In genomic region chr6:150008588-150008987, GRCh38 we compare ENCODE assay signal across 15 cellular contexts. TPM values are rescaled to one million over a fixed set of nuclear protein-coding genes. Genes with fewer than 3 reads are reported as not detected.
A peak's percentile ranks its signal among the peaks of the same experiment; 100 is the strongest.
DNase-seq lines count a peak whose midpoint lies in the region.
"Had no signal": no experiment of that assay in that cellular context is flagged by ENCODE, and none has a peak within 500 bp of the region (broad histone marks: within the 10 kb centered on the region; RNA-seq: fewer than 3 reads in every experiment).

No MANE protein-coding gene starts in this region.

- H4K8ac ChIP-seq in trophoblast cell (ENCODE audit: low read depth, low read length) (no peak overlapping the region), mesenchymal stem cell (ENCODE audit: low read length) (no peak overlapping the region)

- peak; percentile 75 for DNase-seq in activated CD4-positive, alpha-beta T cell treated with anti-CD3 and anti-CD28 coated beads for 48 hours
- DNase-seq in activated CD4-positive, alpha-beta T cell treated with anti-CD3 and anti-CD28 coated beads, Interleukin-2, amount 50 U/mL, for 1 hour = no peak
- DNase-seq in HPDE6-E6E7 (ENCODE audit: extremely low spot score) = peak; percentile 45
- peak; percentile 46 for DNase-seq in activated CD8-positive, alpha-beta memory T cell treated with anti-CD3 and anti-CD28 coated beads, Interleukin-2, amount 50 U/mL, for 4 hours
- DNase-seq in trophoblast cell = peak; percentile 30 to 47
- DNase-seq in CD1c-positive myeloid dendritic cell (ENCODE audit: extremely low spot score) = no peak
- DNase-seq in mesenchymal stem cell = no peak
- no peak for DNase-seq in iPS-NIHi11 (ENCODE audit: low spot score)
- DNase-seq: amniotic stem cell, DMS 273 treated with DMSO at 0.1 percent for 48 hours, KG1, NCI-H2081 treated with DMSO at 0.1 percent for 48 hours, T-helper 1 cell had no signal

- H3K14ac ChIP-seq in trophoblast cell (ENCODE audit: low read length) = no peak overlapping the region
- no peak overlapping the region for H3K14ac ChIP-seq in mesenchymal stem cell (ENCODE audit: low read length in 2 of 2)

- H3K4me3 ChIP-seq in trophoblast cell (ENCODE audit: low read depth, low read length) (no peak overlapping the region), mesenchymal stem cell (ENCODE audit: insufficient read depth in 1 of 2, low read depth in 1 of 2, low read length in 2 of 2) (no peak overlapping the region)
- H3K4me3 ChIP-seq: smooth muscle cell, vagina had no signal

- H3K9me3 ChIP-seq in trophoblast cell (ENCODE audit: insufficient read depth, low read depth, low read length) (peaks cover 9% of the 10 kb centered on the region), mesenchymal stem cell (ENCODE audit: control insufficient read depth, low read length) (no peaks in the 10 kb centered on the region)
- H3K9me3 ChIP-seq: vagina had no signal

- no peak overlapping the region for H3K27ac ChIP-seq in trophoblast cell (ENCODE audit: low read depth, low read length)
- no peak overlapping the region for H3K27ac ChIP-seq in mesenchymal stem cell (ENCODE audit: low read length, poor library complexity, severe bottlenecking)
- H3K27ac ChIP-seq: vagina had no signal

- no peak overlapping the region for H2BK15ac ChIP-seq in mesenchymal stem cell (ENCODE audit: low read depth, poor library complexity, severe bottlenecking)

- no peak overlapping the region for H3K4me2 ChIP-seq in trophoblast cell (ENCODE audit: low read length)
- H3K4me2 ChIP-seq in mesenchymal stem cell (ENCODE audit: low read length, poor library complexity, severe bottlenecking) = no peak overlapping the region
- H3K4me2 ChIP-seq: smooth muscle cell had no signal

- H3K18ac ChIP-seq in trophoblast cell (ENCODE audit: low read length) (no peak overlapping the region), mesenchymal stem cell (ENCODE audit: low read depth in 1 of 2, low read length in 2 of 2) (no peak overlapping the region)

- H4K91ac ChIP-seq in trophoblast cell (ENCODE audit: low read depth, low read length) (no peak overlapping the region), mesenchymal stem cell (ENCODE audit: low read length) (no peak overlapping the region)

- WGBS in trophoblast cell (ENCODE audit: extremely low coverage, insufficient coverage, insufficient read length) = no CpG with 5 or more reads among the region's 9 CpGs
- 50% methylated on average over 9 of the region's 9 CpGs for WGBS in mesenchymal stem cell

- no peak overlapping the region for H4K12ac ChIP-seq in trophoblast cell (ENCODE audit: low read depth, low read length)

- H3K79me2 ChIP-seq in trophoblast cell (ENCODE audit: control insufficient read depth, insufficient read depth, low read length, poor library complexity) = no peaks in the 10 kb centered on the region

- H2AK5ac ChIP-seq in trophoblast cell (ENCODE audit: low read length) (no peak overlapping the region), mesenchymal stem cell (ENCODE audit: low read length, severe bottlenecking) (no peak overlapping the region)

- H2BK120ac ChIP-seq in trophoblast cell (ENCODE audit: insufficient read depth, low read length, poor library complexity) = no peak overlapping the region
- no peak overlapping the region for H2BK120ac ChIP-seq in mesenchymal stem cell (ENCODE audit: low read depth, low read length)

- no peak overlapping the region for H2BK5ac ChIP-seq in trophoblast cell (ENCODE audit: low read depth, low read length, poor library complexity)
- no peak overlapping the region for H2BK5ac ChIP-seq in mesenchymal stem cell (ENCODE audit: low read depth, low read length, poor library complexity, severe bottlenecking)

- H2BK12ac ChIP-seq in trophoblast cell (ENCODE audit: low read length) (no peak overlapping the region), mesenchymal stem cell (ENCODE audit: low read length in 2 of 2) (no peak overlapping the region)

- H3K27me3 ChIP-seq in trophoblast cell (ENCODE audit: insufficient read depth, low read length) = peaks cover 18% of the 10 kb centered on the region
- peaks cover 40 to 78% of the 10 kb centered on the region in 2 experiments for H3K27me3 ChIP-seq in mesenchymal stem cell (ENCODE audit: control insufficient read depth in 1 of 2, insufficient read depth in 1 of 2, low read length in 2 of 2)

- H3K4ac ChIP-seq in trophoblast cell (ENCODE audit: low read depth, low read length) = no peak overlapping the region
- no peak overlapping the region for H3K4ac ChIP-seq in mesenchymal stem cell (ENCODE audit: low read depth in 1 of 2, low read length in 2 of 2)

- H3K36me3 ChIP-seq in trophoblast cell (ENCODE audit: control insufficient read depth in 1 of 2, insufficient read depth in 2 of 2, low read length in 2 of 2) (no peaks in the 10 kb centered on the region), mesenchymal stem cell (ENCODE audit: control insufficient read depth in 1 of 2, insufficient read depth in 2 of 2, low read depth in 1 of 2, low read length in 2 of 2) (no peaks in the 10 kb centered on the region)
- H3K36me3 ChIP-seq: vagina had no signal

- H3K4me1 ChIP-seq in trophoblast cell (ENCODE audit: control insufficient read depth in 1 of 2, insufficient read depth in 2 of 2, low read length in 2 of 2) (peaks cover 3% of the 10 kb centered on the region in 2 experiments), mesenchymal stem cell (ENCODE audit: control insufficient read depth, insufficient read depth, low read depth, low read length) (peaks cover 9% of the 10 kb centered on the region)

- H3K9ac ChIP-seq in trophoblast cell (ENCODE audit: low read length) (no peak overlapping the region), mesenchymal stem cell (ENCODE audit: low read length) (no peak overlapping the region)

- H3K79me1 ChIP-seq in trophoblast cell (ENCODE audit: low read length) = no peaks in the 10 kb centered on the region
- no peaks in the 10 kb centered on the region for H3K79me1 ChIP-seq in mesenchymal stem cell (replicated peaks; ENCODE audit: low read length, poor library complexity, severe bottlenecking)

- H3K23ac ChIP-seq in trophoblast cell (ENCODE audit: low read length) (no peak overlapping the region), mesenchymal stem cell (ENCODE audit: low read length in 2 of 2) (no peak overlapping the region)

- H2AFZ ChIP-seq in trophoblast cell (ENCODE audit: insufficient read depth, low read length, poor library complexity) (no peak overlapping the region), mesenchymal stem cell (ENCODE audit: low read depth, low read length) (no peak overlapping the region)

RNA-seq across cellular contexts. Expression of gene RAET1L, which starts 16.7 kb away (rescaled TPM):
- not detected in 2 replicates for polyA plus RNA-seq in trophoblast cell (2013)
- polyA plus RNA-seq in mesenchymal stem cell (2013, experiment 1 of 2) = not detected
- polyA plus RNA-seq in mesenchymal stem cell (2013, experiment 2 of 2) = not detected

RNA-seq across cellular contexts. Expression of gene ULBP1, which starts 44.8 kb away (rescaled TPM):
- polyA plus RNA-seq in trophoblast cell (2013) = 0.48 and 0.58 TPM in 2 replicates
- 6.5 TPM for polyA plus RNA-seq in mesenchymal stem cell (2013, experiment 1 of 2)
- polyA plus RNA-seq in mesenchymal stem cell (2013, experiment 2 of 2) = 6.7 TPM

Comparison
In these comparisons a context has a peak if more than half of its experiments do, and no peak if none do; other contexts are left out.
1. DNase-seq: peak in activated CD4-positive, alpha-beta T cell treated with anti-CD3 and anti-CD28 coated beads for 48 hours (single experiment), HPDE6-E6E7 (single experiment), activated CD8-positive, alpha-beta memory T cell treated with anti-CD3 and anti-CD28 coated beads, Interleukin-2, amount 50 U/mL, for 4 hours (single experiment) and trophoblast cell (2 of 2); none in activated CD4-positive, alpha-beta T cell treated with anti-CD3 and anti-CD28 coated beads, Interleukin-2, amount 50 U/mL, for 1 hour (single experiment), CD1c-positive myeloid dendritic cell (single experiment), mesenchymal stem cell (single experiment) and iPS-NIHi11 (single experiment).